1 cellular context compared by ENCODE assay signal in genomic region chr2:88350641-88351601, GRCh38.
A peak's percentile ranks its signal among the peaks of the same experiment; 100 is the strongest.
TF ChIP-seq lines count a peak whose summit lies in the region.

No MANE protein-coding gene starts in this region.

TF ChIP-seq in HepG2, 621 proteins besides CTCF, POLR2A, EP300 and RAD21 (continued from another document):
- TF ChIP-seq AHDC1 (CRISPR knock-in tag; IDR thresholded peaks at IDR 0.05; ENCODE audit: borderline replicate concordance), result no peak
- TF ChIP-seq CEBPG (CRISPR knock-in tag; IDR thresholded peaks at IDR 0.05), result no peak
- no peak for TF ChIP-seq ZNF607 (CRISPR knock-in tag; IDR thresholded peaks at IDR 0.05; ENCODE audit: borderline replicate concordance)
- TF ChIP-seq HNRNPL (IDR thresholded peaks at IDR 0.05; ENCODE audit: low read depth, low read length), result 0 out of 2 replicates have a peak, but pooled peaks have one; percentile 47
- peak; percentile 31 for TF ChIP-seq TEAD3 (CRISPR knock-in tag; optimal IDR thresholded peaks at IDR 0.05; ENCODE audit: borderline replicate concordance)
- TF ChIP-seq ZBTB33 (CRISPR knock-in tag; IDR thresholded peaks at IDR 0.05), result peak; percentile 99
- peak; percentile 42; the same call in 1 of the 2 replicates for TF ChIP-seq ZFP91 (CRISPR knock-in tag; IDR thresholded peaks at IDR 0.05; ENCODE audit: borderline replicate concordance)
- 0 out of 2 replicates have a peak, but pooled peaks have one; percentile 20 for TF ChIP-seq ZHX2 (IDR thresholded peaks at IDR 0.05; ENCODE audit: low read depth)
- TF ChIP-seq ZHX2 (CRISPR knock-in tag; IDR thresholded peaks at IDR 0.05; ENCODE audit: borderline replicate concordance), result no peak
- TF ChIP-seq ZBTB38 (CRISPR knock-in tag; IDR thresholded peaks at IDR 0.05), result 0 out of 2 replicates have a peak, but pooled peaks have one; percentile 46
- no peak for TF ChIP-seq ZNF670 (CRISPR knock-in tag; IDR thresholded peaks at IDR 0.05; ENCODE audit: borderline replicate concordance)
- peak; percentile 78 for TF ChIP-seq HOXA3 (CRISPR knock-in tag; IDR thresholded peaks at IDR 0.05)
- 0 out of 2 replicates have a peak, but pooled peaks have one; percentile 18 for TF ChIP-seq ZNF687 (CRISPR knock-in tag; IDR thresholded peaks at IDR 0.05)
- 0 out of 2 replicates have a peak, but pooled peaks have one; percentile 14 for TF ChIP-seq ARID4A (CRISPR knock-in tag; IDR thresholded peaks at IDR 0.05; ENCODE audit: borderline replicate concordance)
- peak; percentile 69 for TF ChIP-seq XRCC5 (optimal IDR thresholded peaks at IDR 0.05; ENCODE audit: low read length)
- TF ChIP-seq, protein P1, sequence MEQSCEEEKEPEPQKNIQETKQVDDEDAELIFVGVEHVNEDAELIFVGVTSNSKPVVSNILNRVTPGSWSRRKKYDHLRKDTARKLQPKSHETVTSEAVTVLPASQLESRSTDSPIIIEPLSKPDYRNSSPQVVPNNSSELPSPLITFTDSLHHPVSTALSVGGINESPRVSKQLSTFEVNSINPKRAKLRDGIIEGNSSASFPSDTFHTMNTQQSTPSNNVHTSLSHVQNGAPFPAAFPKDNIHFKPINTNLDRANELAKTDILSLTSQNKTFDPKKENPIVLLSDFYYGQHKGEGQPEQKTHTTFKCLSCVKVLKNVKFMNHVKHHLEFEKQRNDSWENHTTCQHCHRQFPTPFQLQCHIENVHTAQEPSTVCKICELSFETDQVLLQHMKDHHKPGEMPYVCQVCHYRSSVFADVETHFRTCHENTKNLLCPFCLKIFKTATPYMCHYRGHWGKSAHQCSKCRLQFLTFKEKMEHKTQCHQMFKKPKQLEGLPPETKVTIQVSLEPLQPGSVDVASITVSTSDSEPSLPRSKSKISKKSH (CRISPR knock-in tag; IDR thresholded peaks at IDR 0.05; ENCODE audit: borderline replicate concordance), result 0 out of 2 replicates have a peak, but pooled peaks have one; percentile 17
- peak; percentile 43; the same call in 1 of the 2 replicates for TF ChIP-seq KDM2A (CRISPR knock-in tag; IDR thresholded peaks at IDR 0.05; ENCODE audit: borderline replicate concordance, low read depth)
- TF ChIP-seq STAG1 (CRISPR knock-in tag; IDR thresholded peaks at IDR 0.05), result peak; percentile 33
- TF ChIP-seq KMT2B (CRISPR knock-in tag; IDR thresholded peaks at IDR 0.05), result no peak
- TF ChIP-seq TOE1 (CRISPR knock-in tag; IDR thresholded peaks at IDR 0.05), result no peak
TF ChIP-seq in HepG2: peak in this region for 15.
